In the genomic region with DNA sequence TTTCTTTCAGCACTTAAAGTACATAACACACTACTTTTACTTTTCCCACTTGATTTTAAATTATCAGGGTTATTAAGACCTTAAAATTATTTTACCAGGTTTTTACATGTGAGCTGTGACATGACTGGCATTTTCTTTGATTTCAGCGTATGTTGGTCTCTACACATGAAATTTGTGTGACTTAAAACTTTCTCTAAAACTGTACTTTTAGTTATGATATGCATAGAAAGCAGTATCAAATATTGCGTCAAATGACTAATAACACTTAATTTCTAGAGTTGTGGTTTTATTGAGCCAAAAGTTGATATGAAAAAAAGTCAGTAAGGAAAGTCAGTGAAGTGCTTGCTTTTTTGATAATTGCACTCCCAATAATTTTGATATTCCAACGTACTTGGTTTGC, we compare ENCODE assay signal across 10 cellular contexts. TPM values are rescaled to one million over a fixed set of nuclear protein-coding genes. Genes with fewer than 3 reads are reported as not detected.
DNase-seq lines count a peak whose midpoint lies in the region; ATAC-seq and TF ChIP-seq lines count a peak whose summit lies in the region.
"Had no signal": no experiment of that assay in that cellular context is flagged by ENCODE, and none has a peak within 500 bp of the region (broad histone marks: within the 10 kb centered on the region; RNA-seq: fewer than 3 reads in every experiment).

No MANE protein-coding gene starts in this region.

- H2AFZ ChIP-seq in neural progenitor cell (replicated peaks), result no peak overlapping the region

- peaks cover 0 to 2% (median 0%) of the 10 kb centered on the region in 8 donors for H3K9me3 Mint-ChIP-seq in CD4-positive, alpha-beta memory T cell
- no peaks in the 10 kb centered on the region for H3K9me3 Mint-ChIP-seq in neural progenitor cell

- ATAC-seq in HG03175 (IDR thresholded peaks at IDR 0.05; ENCODE audit: unreplicated experiment) (no peak), GM19463 (IDR thresholded peaks at IDR 0.05; ENCODE audit: unreplicated experiment) (no peak)

- no peak for DNase-seq in CD4-positive, alpha-beta memory T cell
- no peak for DNase-seq in NB4 (ENCODE audit: low read depth)
- no peak for DNase-seq in effector memory CD4-positive, alpha-beta T cell
- no peak for DNase-seq in neural progenitor cell (ENCODE audit: low spot score)
- no peak for DNase-seq in activated CD4-positive, alpha-beta T cell treated with anti-CD3 and anti-CD28 coated beads for 1 hour
- no peak for DNase-seq in ureter (ENCODE audit: low spot score)
- DNase-seq: NCI-H510A; stimulated activated naive CD4-positive, alpha-beta T cell had no signal

- peaks cover 36 to 81% (median 48%) of the 10 kb centered on the region in 4 donors for H3K4me1 Mint-ChIP-seq in CD4-positive, alpha-beta memory T cell
- peaks cover 29% of the 10 kb centered on the region for H3K4me1 Mint-ChIP-seq in neural progenitor cell

- H3K79me2 ChIP-seq in neural progenitor cell (ENCODE audit: low read depth), result peaks cover 76% of the 10 kb centered on the region

- H3K4me3 Mint-ChIP-seq in CD4-positive, alpha-beta memory T cell, result peak overlapping the region; percentile 90 to 99 (median 97)
- peak overlapping the region; percentile 100 for H3K4me3 Mint-ChIP-seq in neural progenitor cell

- peak overlapping the region; percentile 87 for H3K4me2 ChIP-seq in neural progenitor cell

- H3K36me3 Mint-ChIP-seq in CD4-positive, alpha-beta memory T cell, result peaks cover 12 to 48% of the 10 kb centered on the region in 2 donors
- peaks cover 15% of the 10 kb centered on the region for H3K36me3 Mint-ChIP-seq in neural progenitor cell

- H3K27ac Mint-ChIP-seq in CD4-positive, alpha-beta memory T cell, result peak overlapping the region in 4 of 7 donors; percentile 38 to 95 (median 60)
- peak overlapping the region; percentile 42 for H3K27ac Mint-ChIP-seq in neural progenitor cell

- no peak overlapping the region for H3K27ac ChIP-seq in CD4-positive, alpha-beta memory T cell (ENCODE audit: low read depth, low read length)
- H3K27ac ChIP-seq in effector memory CD4-positive, alpha-beta T cell (ENCODE audit: insufficient read depth, low read length, poor library complexity, severe bottlenecking), result no peak overlapping the region
- no peak overlapping the region for H3K27ac ChIP-seq in neural progenitor cell

- peaks cover 0 to 3% of the 10 kb centered on the region in 2 donors for H3K27me3 Mint-ChIP-seq in CD4-positive, alpha-beta memory T cell
- peaks cover 3% of the 10 kb centered on the region for H3K27me3 Mint-ChIP-seq in neural progenitor cell (ENCODE audit: insufficient read depth, low read depth)

- H3K9ac ChIP-seq in neural progenitor cell, result peak overlapping the region; percentile 52

- POLR2A ChIA-PET in CD4-positive, alpha-beta memory T cell (lab: Charles Lee; ENCODE audit: partially characterized antibody), result no interaction called here

- intact Hi-C loops in CD4-positive, alpha-beta memory T cell (cut with micrococcal nuclease), result loop anchor here (10.0 kb wide), 1 partner anchor 818 kb away; no protein-coding TSS in a partner anchor

- TF ChIP-seq CTCF in NB4 (IDR thresholded peaks at IDR 0.05; ENCODE audit: low read depth, low read length) (no peak), neural progenitor cell (IDR thresholded peaks at IDR 0.05) (no peak)

- TF ChIP-seq POLR2A in NB4 (IDR thresholded peaks at IDR 0.05; ENCODE audit: extremely low read depth, insufficient read length), result no peak

- peaks cover 25% of the 10 kb centered on the region for H3F3A ChIP-seq in neural progenitor cell (ENCODE audit: low read depth)

- CTCF ChIA-PET in CD4-positive, alpha-beta memory T cell (lab: Charles Lee; ENCODE audit: partially characterized antibody), result interaction anchor here (10.6 kb wide), 1 partner anchor 521 kb away, joined by 225 read pairs; no protein-coding TSS in a partner anchor

- no peaks in the 10 kb centered on the region for H3K9me3 ChIP-seq in CD4-positive, alpha-beta memory T cell (ENCODE audit: control insufficient read depth in 1 of 2, low read length in 2 of 2)
- H3K9me3 ChIP-seq in effector memory CD4-positive, alpha-beta T cell (ENCODE audit: control insufficient read depth, low read length), result no peaks in the 10 kb centered on the region
- no peaks in the 10 kb centered on the region for H3K9me3 ChIP-seq in neural progenitor cell (ENCODE audit: low read depth)

- peaks cover 61% of the 10 kb centered on the region for H3K4me1 ChIP-seq in CD4-positive, alpha-beta memory T cell (ENCODE audit: insufficient read depth, low read length)
- H3K4me1 ChIP-seq in effector memory CD4-positive, alpha-beta T cell (ENCODE audit: control insufficient read depth, insufficient read depth, low read length, poor library complexity, severe bottlenecking), result peaks cover 8% of the 10 kb centered on the region
- peaks cover 24% of the 10 kb centered on the region for H3K4me1 ChIP-seq in neural progenitor cell

- no peaks in the 10 kb centered on the region for H3K27me3 ChIP-seq in CD4-positive, alpha-beta memory T cell (ENCODE audit: insufficient read depth, low read length)
- H3K27me3 ChIP-seq in effector memory CD4-positive, alpha-beta T cell (replicated peaks; ENCODE audit: control insufficient read depth, insufficient read depth, low read length, poor library complexity, severe bottlenecking), result no peaks in the 10 kb centered on the region
- H3K27me3 ChIP-seq in neural progenitor cell, result no peaks in the 10 kb centered on the region

- H3K4me3 ChIP-seq in CD4-positive, alpha-beta memory T cell (ENCODE audit: low read length in 2 of 2), result peak overlapping the region; percentile 82 to 91
- H3K4me3 ChIP-seq in NB4 (ENCODE audit: low read depth, low read length) (peak overlapping the region; percentile 77), neural progenitor cell (peak overlapping the region; percentile 95)
- H3K4me3 ChIP-seq in effector memory CD4-positive, alpha-beta T cell (ENCODE audit: insufficient read depth, low read depth, low read length, poor library complexity, severe bottlenecking), result peak overlapping the region; percentile 92

- H3K36me3 ChIP-seq in CD4-positive, alpha-beta memory T cell (ENCODE audit: insufficient read depth, low read length), result no peaks in the 10 kb centered on the region
- no peaks in the 10 kb centered on the region for H3K36me3 ChIP-seq in effector memory CD4-positive, alpha-beta T cell (ENCODE audit: control insufficient read depth, insufficient read depth, low read length)
- no peaks in the 10 kb centered on the region for H3K36me3 ChIP-seq in neural progenitor cell

- H4K20me1 ChIP-seq in neural progenitor cell (ENCODE audit: low read depth), result peaks cover 60% of the 10 kb centered on the region

RNA-seq across cellular contexts. Expression of a gene that starts 3.1 kb away (rescaled TPM):
- 10 to 100 TPM; 78.7 to 84.8 TPM for total RNA-seq in CD4-positive, alpha-beta memory T cell
- 10 to 100 TPM; 25.1 to 36.9 TPM for polyA plus RNA-seq in CD4-positive, alpha-beta memory T cell
- total RNA-seq in neural progenitor cell (ENCODE audit: low replicate concordance) (50.5 and 64.9 TPM in 2 replicates), ureter (159 TPM)

RNA-seq across cellular contexts. Expression of a gene that starts 3.2 kb away (rescaled TPM):
- 1 to 10 TPM; 1.0 to 1.3 TPM for total RNA-seq in CD4-positive, alpha-beta memory T cell
- polyA plus RNA-seq in CD4-positive, alpha-beta memory T cell, result under 1 TPM in 1 of 2 donors, not detected in 1; 0.09 TPM
- total RNA-seq in neural progenitor cell (ENCODE audit: low replicate concordance) (0.96 and 1.5 TPM in 2 replicates), ureter (2.1 TPM)

RNA-seq across cellular contexts. Expression of a gene that starts 48.5 kb away (rescaled TPM):
- 10 to 100 TPM; 46.5 to 52.0 TPM for total RNA-seq in CD4-positive, alpha-beta memory T cell
- polyA plus RNA-seq in CD4-positive, alpha-beta memory T cell, result 10 to 100 TPM; 39.6 to 41.5 TPM
- 47.8 and 63.2 TPM in 2 replicates for total RNA-seq in neural progenitor cell (ENCODE audit: low replicate concordance)
- 69.8 TPM for total RNA-seq in ureter
